Comparison of ENCODE assay signal across 8 cellular contexts in genomic region chr3:196867507-196868296, GRCh38. TPM values are rescaled to one million over a fixed set of nuclear protein-coding genes. Genes with fewer than 3 reads are reported as not detected.
DNase-seq lines count a peak whose midpoint lies in the region; ATAC-seq and TF ChIP-seq lines count a peak whose summit lies in the region.

SENP5 (plus strand) TSS chr3:196867920; CDS start chr3:196885182, 17,262 bp downstream.

- peak; percentile 60 for DNase-seq in DMS153 treated with DMSO at 0.1 percent for 48 hours (lab: John Stamatoyannopoulos, UW; ENCODE audit: unreplicated experiment)
- DNase-seq in Jurkat, Clone E6-1 (ENCODE audit: low read depth, low spot score): peak; percentile 75
- DNase-seq in OCI-M2 (lab: John Stamatoyannopoulos, UW; ENCODE audit: unreplicated experiment): peak; percentile 85
- peak; percentile 86 for DNase-seq in activated T-cell treated with anti-CD3 and anti-CD28 coated beads for 4 hours
- peak; percentile 94 for DNase-seq in epithelial cell of esophagus (ENCODE audit: low read depth)
- peak; percentile 84 to 85 for DNase-seq in stimulated activated CD8-positive, alpha-beta memory T cell treated with anti-CD3 and anti-CD28 coated beads, Interleukin-2, amount 100 ng/mL, for 48 hours (ENCODE audit: low read depth in 2 of 2)

- peak within 1 kb of the TSS; percentile 88 for H3K4me3 ChIP-seq in Jurkat, Clone E6-1 (ENCODE audit: low read length)
- peak within 1 kb of the TSS; percentile 80 for H3K4me3 ChIP-seq in epithelial cell of esophagus (ENCODE audit: low read length)
- H3K4me3 ChIP-seq in mononuclear cell (ENCODE audit: low read length): peak within 1 kb of the TSS; percentile 92

- no peaks in the 10 kb centered on the region for H3K27me3 ChIP-seq in mononuclear cell (ENCODE audit: insufficient read depth, low read length)

- peaks cover 20% of the 10 kb centered on the region for H3K4me1 ChIP-seq in mononuclear cell (ENCODE audit: insufficient read depth, low read length)

- H3K9me3 ChIP-seq in mononuclear cell (ENCODE audit: low read depth, low read length): no peaks in the 10 kb centered on the region

- TF ChIP-seq CTCF in epithelial cell of esophagus (IDR thresholded peaks at IDR 0.05; ENCODE audit: insufficient read depth, low read depth, low read length, missing control alignments): no peak

- ATAC-seq in GM21717 (IDR thresholded peaks at IDR 0.05; ENCODE audit: unreplicated experiment): peak; percentile 85

RNA-seq across cellular contexts. Expression of gene SENP5, which starts in this region (rescaled TPM):
- 17.4 TPM for polyA plus RNA-seq in Jurkat, Clone E6-1 (2012; ENCODE audit: insufficient read depth, insufficient read length)
- 91.2 TPM for total RNA-seq in mononuclear cell

Comparison
In these comparisons a context has a peak if more than half of its experiments do, and no peak if none do; other contexts are left out.
1. Peak in every context shown above with its lines: DNase-seq, ATAC-seq and H3K4me3 ChIP-seq.